8 cellular contexts compared by ENCODE assay signal in genomic region chr3:104628185-104628789, GRCh38.
DNase-seq lines count a peak whose midpoint lies in the region; ATAC-seq and TF ChIP-seq lines count a peak whose summit lies in the region.

No MANE protein-coding gene starts in this region.

- H3K27ac ChIP-seq in substantia nigra (ENCODE audit: low read depth, low read length, poor library complexity, severe bottlenecking), result no peak overlapping the region

- ATAC-seq in HG02763 (IDR thresholded peaks at IDR 0.05; ENCODE audit: unreplicated experiment) (peak; percentile 76), mucosa of descending colon (peak; percentile 58)

- no peaks in the 10 kb centered on the region for H3K36me3 ChIP-seq in mucosa of descending colon (ENCODE audit: low read depth)

- intact Hi-C loops in mucosa of descending colon (cut with DNase I, micrococcal nuclease), result no loop called here

- H3K4me3 ChIP-seq in cardiac fibroblast (replicated peaks in 1 of 2; ENCODE audit: low read depth in 2 of 2, low read length in 2 of 2) (no peak overlapping the region), mucosa of descending colon (no peak overlapping the region)

- peak; percentile 69 for TF ChIP-seq CTCF in cardiac fibroblast (IDR thresholded peaks at IDR 0.05; ENCODE audit: low read depth, low read length)
- TF ChIP-seq CTCF in mucosa of descending colon (IDR thresholded peaks at IDR 0.05), result peak; percentile 14

- no peaks in the 10 kb centered on the region for H3K9me3 ChIP-seq in mucosa of descending colon

- H3K4me1 ChIP-seq in mucosa of descending colon (ENCODE audit: low read depth), result no peaks in the 10 kb centered on the region

- DNase-seq in NCI-H2107 treated with DMSO at 0.1 percent for 48 hours (lab: John Stamatoyannopoulos, UW; ENCODE audit: unreplicated experiment) (peak; percentile 6), NCI-H2107 (lab: John Stamatoyannopoulos, UW) (no peak), NCI-H2196 treated with DMSO at 0.1 percent for 48 hours (lab: John Stamatoyannopoulos, UW; ENCODE audit: unreplicated experiment) (peak; percentile 11), cardiac fibroblast (ENCODE audit: low read depth in 2 of 2) (peak; percentile 78 to 82), mucosa of descending colon (no peak), substantia nigra (lab: John Stamatoyannopoulos, UW) (no peak), DMS79 treated with DMSO at 0.1 percent for 48 hours (lab: John Stamatoyannopoulos, UW) (no peak)

Comparison
In these comparisons a context has a peak if more than half of its experiments do, and no peak if none do; other contexts are left out.
1. DNase-seq: peak in NCI-H2107 treated with DMSO at 0.1 percent for 48 hours (single experiment), NCI-H2196 treated with DMSO at 0.1 percent for 48 hours (single experiment) and cardiac fibroblast (2 of 2); none in NCI-H2107 (single experiment), mucosa of descending colon (0 of 3), substantia nigra (0 of 49) and DMS79 treated with DMSO at 0.1 percent for 48 hours (single experiment).